Comparison of ENCODE assay signal across 8 cellular contexts in the genomic region with DNA sequence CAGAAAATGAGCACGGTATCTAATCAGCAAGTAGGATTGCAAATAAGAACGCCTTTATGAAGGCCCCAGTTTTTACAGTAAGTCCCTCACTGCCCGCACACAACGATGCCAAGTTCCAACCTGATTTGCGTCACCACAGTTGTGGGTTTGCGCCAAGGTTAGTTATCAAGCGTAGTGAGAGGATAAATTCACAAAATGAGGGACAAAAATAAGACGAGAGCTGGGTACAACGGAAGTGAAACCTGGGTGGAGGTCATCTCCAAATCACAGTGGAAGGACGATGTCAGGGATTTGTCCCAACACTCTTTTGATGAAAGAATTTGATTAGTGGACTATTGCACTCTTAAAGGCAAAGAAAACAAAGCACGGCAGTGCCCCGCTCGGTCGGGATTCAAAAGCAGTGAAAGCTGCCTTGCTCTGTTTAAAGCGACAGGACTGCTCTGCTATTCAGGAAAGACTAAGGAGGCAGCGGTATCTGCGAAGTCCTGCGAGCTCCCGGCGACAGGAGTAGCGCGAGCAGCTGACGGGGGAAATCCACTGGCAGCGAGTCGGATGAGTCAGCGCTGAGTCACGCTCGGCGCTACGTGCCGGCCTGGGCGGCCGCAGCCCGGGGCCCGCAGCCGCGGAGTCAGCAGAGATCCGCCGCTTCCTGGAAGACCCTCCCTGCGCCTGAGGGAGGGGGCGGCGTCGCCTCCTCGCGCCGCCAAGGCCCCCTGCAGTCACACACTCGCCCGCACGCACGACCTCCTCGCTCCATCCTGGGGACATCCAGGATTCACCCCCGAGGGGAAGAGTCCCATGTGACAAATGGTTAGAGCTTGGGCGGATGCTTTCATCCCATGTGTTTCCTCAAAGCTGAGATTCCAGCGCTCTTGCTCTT.
DNase-seq lines count a peak whose midpoint lies in the region; ATAC-seq, FAIRE-seq and TF ChIP-seq lines count a peak whose summit lies in the region.

No MANE protein-coding gene starts in this region.

- H3K4me1 ChIP-seq in keratinocyte (ENCODE audit: control insufficient read depth, extremely low read depth, insufficient read depth, low read length), result peaks cover 24% of the 10 kb centered on the region

- peak overlapping the region; percentile 74 for H3K4me2 ChIP-seq in keratinocyte (ENCODE audit: control insufficient read depth, extremely low read depth, insufficient read depth, low read depth, low read length)

- dilution Hi-C loops in keratinocyte (cut with MboI; ENCODE audit: extremely low pct_ligation_motif_present, low sequenced_read_pairs), result no loop called here

- peak overlapping the region; percentile 35 to 63 (median 42) for H3K4me3 ChIP-seq in keratinocyte (ENCODE audit: control insufficient read depth in 2 of 3, extremely low read depth in 1 of 3, insufficient read depth in 2 of 3, low read depth in 1 of 3, low read length in 3 of 3)

- H3K9ac ChIP-seq in keratinocyte (ENCODE audit: control insufficient read depth, extremely low read depth, insufficient read depth, low read length), result peak overlapping the region; percentile 75

- peak; percentile 93 for ATAC-seq in GM18861 (IDR thresholded peaks at IDR 0.05; ENCODE audit: unreplicated experiment)
- ATAC-seq in HG03097 (IDR thresholded peaks at IDR 0.05; ENCODE audit: low FRiP score, unreplicated experiment), result peak; percentile 95
- peak; percentile 88 to 90 for ATAC-seq in activated CD4-positive, CD25-positive, alpha-beta regulatory T cell treated with anti-CD3 and anti-CD28 coated beads, Interleukin-2, amount 50 U/mL, for 24 hours

- H3K27ac ChIP-seq in keratinocyte (ENCODE audit: control insufficient read depth, insufficient read depth, low read length), result peak overlapping the region; percentile 95

- no peak for TF ChIP-seq CTCF in keratinocyte (optimal IDR thresholded peaks at IDR 0.05 in 1 of 3, IDR thresholded peaks at IDR 0.05 in 1 of 3, conservative IDR thresholded peaks at IDR 0.05 in 1 of 3; ENCODE audit: extremely low read depth in 1 of 3, insufficient read depth in 2 of 3, low read length in 3 of 3)

- peak; percentile 89 for FAIRE-seq in keratinocyte (lab: Jason Lieb, UNC)

- H3K36me3 ChIP-seq in keratinocyte (ENCODE audit: control insufficient read depth in 2 of 2, extremely low read depth in 1 of 2, insufficient read depth in 2 of 2, low read length in 2 of 2), result no peaks in the 10 kb centered on the region

- no peaks in the 10 kb centered on the region for H3K9me3 ChIP-seq in keratinocyte (ENCODE audit: control insufficient read depth, low read depth, low read length)

- in situ Hi-C loops in ACHN (cut with HindIII; ENCODE audit: low pct_ligation_motif_present, low pct_unique_long_range_greater_than_20kb, low sequenced_read_pairs), result no loop called here

- H3K79me2 ChIP-seq in keratinocyte (ENCODE audit: control insufficient read depth, insufficient read depth, low read length), result no peaks in the 10 kb centered on the region

- H4K20me1 ChIP-seq in keratinocyte (ENCODE audit: control insufficient read depth, extremely low read depth, insufficient read depth, low read length), result no peaks in the 10 kb centered on the region

- no peaks in the 10 kb centered on the region for H3K9me1 ChIP-seq in keratinocyte (ENCODE audit: control insufficient read depth, extremely low read depth, insufficient read depth, low read length)

- DNase-seq in ACHN (peak; percentile 95), NCI-H2196 treated with DMSO at 0.1 percent for 48 hours (lab: John Stamatoyannopoulos, UW; ENCODE audit: unreplicated experiment) (peak; percentile 30), cerebellar cortex (ENCODE audit: low spot score) (peak; percentile 86), keratinocyte (ENCODE audit: low read depth, low spot score) (peak; percentile 73)
- DNase-seq in stimulated activated CD4-positive, alpha-beta T cell treated with anti-CD3 and anti-CD28 coated beads, Interleukin-12 subunit alpha, Interleukin-12 subunit beta, amount 100 ng/mL, for 48 hours (ENCODE audit: low read depth in 2 of 3, low spot score in 1 of 3), result peak; percentile 88 to 92 (median 89)

- H2AFZ ChIP-seq in keratinocyte (ENCODE audit: control insufficient read depth, low read length), result peak overlapping the region; percentile 85

- H3K27me3 ChIP-seq in keratinocyte (ENCODE audit: control insufficient read depth, extremely low read depth, insufficient read depth, low read length), result no peaks in the 10 kb centered on the region

Comparison
In these comparisons a context has a peak if more than half of its experiments do, and no peak if none do; other contexts are left out.
1. Peak in every context shown above with its lines: DNase-seq, ATAC-seq, H3K4me3 ChIP-seq and H3K27ac ChIP-seq.
2. DNase-seq: peak in every context shown above with its lines; median percentile 95 in ACHN; 89 in stimulated activated CD4-positive, alpha-beta T cell treated with anti-CD3 and anti-CD28 coated beads, Interleukin-12 subunit alpha, Interleukin-12 subunit beta, amount 100 ng/mL, for 48 hours; 86 in cerebellar cortex; 73 in keratinocyte; 30 in NCI-H2196 treated with DMSO at 0.1 percent for 48 hours.